In genomic region chr22:46421272-46421671, GRCh38 we compare ENCODE assay signal across 14 cellular contexts.
DNase-seq lines count a peak whose midpoint lies in the region; ATAC-seq, FAIRE-seq and TF ChIP-seq lines count a peak whose summit lies in the region.
"Had no signal": no experiment of that assay in that cellular context is flagged by ENCODE, and none has a peak within 500 bp of the region (broad histone marks: within the 10 kb centered on the region; RNA-seq: fewer than 3 reads in every experiment).

No MANE protein-coding gene starts in this region.

- H3K27me3 Mint-ChIP-seq in T-cell (peaks cover 0 to 3% of the 10 kb centered on the region in 2 donors), immature natural killer cell (ENCODE audit: low read depth in 3 of 3) (peaks cover 0 to 2% (median 1%) of the 10 kb centered on the region in 3 donors)

- H3K36me3 Mint-ChIP-seq in T-cell: peaks cover 3% of the 10 kb centered on the region
- peaks cover 0 to 5% (median 3%) of the 10 kb centered on the region in 3 donors for H3K36me3 Mint-ChIP-seq in immature natural killer cell

- H3K27ac Mint-ChIP-seq in T-cell (peak overlapping the region in 1 of 2 donors; percentile 19), immature natural killer cell (peak overlapping the region in 1 of 6 donors; percentile 68)

- TF ChIP-seq CTCF in GM06990 (IDR thresholded peaks at IDR 0.05; ENCODE audit: insufficient read depth, low read length, poor library complexity, severe bottlenecking): no peak
- no peak for TF ChIP-seq CTCF in D721Med (IDR thresholded peaks at IDR 0.05; ENCODE audit: insufficient read depth, missing control alignments)

- POLR2A ChIA-PET in T-cell (lab: Charles Lee): no interaction called here

- no peak for FAIRE-seq in D721Med (lab: Jason Lieb, UNC)

- ATAC-seq in T-cell (replicated peaks in 1 of 4): peak; percentile 52 to 81 (median 70)
- no peak for ATAC-seq in HG03571 (IDR thresholded peaks at IDR 0.05; ENCODE audit: unreplicated experiment)
- no peak for ATAC-seq in GM18868 (IDR thresholded peaks at IDR 0.05; ENCODE audit: unreplicated experiment)
- no peak for ATAC-seq in Right ventricle myocardium superior (ENCODE audit: poor library complexity)
- ATAC-seq: foreskin keratinocyte had no signal

- peak overlapping the region; percentile 84 for H3K4me2 ChIP-seq in BLaER1
- H3K4me2 ChIP-seq: KMS-11 had no signal

- peaks cover 0 to 5% (median 3%) of the 10 kb centered on the region in 3 donors for H3K9me3 Mint-ChIP-seq in T-cell
- H3K9me3 Mint-ChIP-seq in immature natural killer cell: no peaks in the 10 kb centered on the region

- no peaks in the 10 kb centered on the region for H4K20me1 ChIP-seq in BLaER1

- intact Hi-C loops in Right ventricle myocardium superior (cut with DNase I): no loop called here

- H3K27me3 ChIP-seq in BLaER1 (no peaks in the 10 kb centered on the region), GM06990 (replicated peaks; ENCODE audit: control insufficient read depth, insufficient read depth, low read length) (no peaks in the 10 kb centered on the region)
- H3K27me3 ChIP-seq: foreskin keratinocyte had no signal

- H3K4me3 Mint-ChIP-seq in T-cell (no peak overlapping the region), immature natural killer cell (peak overlapping the region in 4 of 5 donors; percentile 27 to 56 (median 42))

- H3K9me3 ChIP-seq in BLaER1: peaks cover 10% of the 10 kb centered on the region

- H3K9ac ChIP-seq in BLaER1: no peak overlapping the region
- H3K9ac ChIP-seq: KMS-11 had no signal

- peaks cover 58% of the 10 kb centered on the region for H3K4me1 ChIP-seq in BLaER1

- no peak overlapping the region for H3K27ac ChIP-seq in BLaER1
- H3K27ac ChIP-seq: dorsolateral prefrontal cortex, foreskin keratinocyte, KMS-11, VCaP had no signal

- H3K4me3 ChIP-seq in BLaER1 (no peak overlapping the region), GM06990 (replicated peaks; ENCODE audit: low read depth, low read length) (no peak overlapping the region)
- H3K4me3 ChIP-seq: dorsolateral prefrontal cortex had no signal

- no peaks in the 10 kb centered on the region for H3K36me3 ChIP-seq in BLaER1
- no peaks in the 10 kb centered on the region for H3K36me3 ChIP-seq in GM06990 (ENCODE audit: control insufficient read depth, insufficient read depth, low read length)

- H3K4me1 Mint-ChIP-seq in T-cell (peaks cover 8 to 13% (median 9%) of the 10 kb centered on the region in 3 donors), immature natural killer cell (peaks cover 7 to 14% of the 10 kb centered on the region in 2 donors)

- CTCF ChIA-PET in T-cell (lab: Charles Lee): no interaction called here

- DNase-seq in GM06990 (ENCODE audit: extremely low read depth, insufficient read length): peak; percentile 44
- DNase-seq in T-cell: peak in 20 of 34 experiments; percentile 4 to 44 (median 21)
- DNase-seq in immature natural killer cell: peak; percentile 57 to 70 (median 65)
- no peak for DNase-seq in D721Med (ENCODE audit: insufficient read length, low spot score)
- DNase-seq in Right ventricle myocardium superior: no peak
- DNase-seq: amygdala, dorsolateral prefrontal cortex, foreskin keratinocyte, occipital lobe had no signal

Comparison
In these comparisons a context has a peak if more than half of its experiments do, and no peak if none do; other contexts are left out.
1. DNase-seq: peak in GM06990 (single experiment), T-cell (20 of 34) and immature natural killer cell (3 of 3); none in D721Med (single experiment) and Right ventricle myocardium superior (single experiment).
2. ATAC-seq: peak in T-cell (4 of 4); none in HG03571 (single experiment), GM18868 (single experiment) and Right ventricle myocardium superior (single experiment).
3. H3K4me3 Mint-ChIP-seq: peak in immature natural killer cell (4 of 5); none in T-cell (0 of 3).